Comparison of ENCODE assay signal across 6 cellular contexts in genomic region chr19:48403606-48404005, GRCh38. TPM values are rescaled to one million over a fixed set of nuclear protein-coding genes. Genes with fewer than 3 reads are reported as not detected.
A peak's percentile ranks its signal among the peaks of the same experiment; 100 is the strongest.
DNase-seq lines count a peak whose midpoint lies in the region; ATAC-seq and TF ChIP-seq lines count a peak whose summit lies in the region.

No MANE protein-coding gene starts in this region.

- peaks cover 4% of the 10 kb centered on the region for H3K9me3 Mint-ChIP-seq in activated T-helper 17 cell treated with anti-CD3 and anti-CD28 coated beads, Interleukin-2, amount 50 U/mL, for 72 hours

- ATAC-seq in activated T-helper 17 cell treated with anti-CD3 and anti-CD28 coated beads, Interleukin-2, amount 50 U/mL, for 72 hours (replicated peaks), result no peak
- ATAC-seq in lung (ENCODE audit: insufficient read depth, low FRiP score) (no peak), GM21528 (IDR thresholded peaks at IDR 0.05; ENCODE audit: low FRiP score, unreplicated experiment) (no peak)

- peak overlapping the region; percentile 25; the same call in 1 of the 2 replicates for H2AFZ ChIP-seq in KMS-11 (ENCODE audit: low read depth)

- peaks cover 29% of the 10 kb centered on the region for H3K4me1 ChIP-seq in KMS-11 (ENCODE audit: low read depth, poor library complexity, severe bottlenecking)
- H3K4me1 ChIP-seq in lung (ENCODE audit: control insufficient read depth in 2 of 2, insufficient read depth in 2 of 2, low read length in 2 of 2), result no peaks in the 10 kb centered on the region

- H3K36me3 ChIP-seq in KMS-11 (ENCODE audit: insufficient read depth) (no peaks in the 10 kb centered on the region), lung (ENCODE audit: control insufficient read depth in 2 of 2, insufficient read depth in 2 of 2, low read length in 2 of 2) (no peaks in the 10 kb centered on the region)

- H3K4me3 ChIP-seq in KMS-11 (IDR thresholded peaks at IDR 0.05; ENCODE audit: insufficient read depth, low read depth, low read length) (no peak overlapping the region), lung (no peak overlapping the region)

- TF ChIP-seq CTCF in KMS-11 (conservative IDR thresholded peaks at IDR 0.05; ENCODE audit: low read depth, low read length) (no peak), lung (IDR thresholded peaks at IDR 0.05; ENCODE audit: control extremely low read depth, extremely low read depth) (no peak)

- peaks cover 24% of the 10 kb centered on the region; the same call in 1 of the 2 replicates for H3K27me3 ChIP-seq in KMS-11 (ENCODE audit: insufficient read depth, low read depth)
- H3K27me3 ChIP-seq in lung (ENCODE audit: control insufficient read depth, insufficient read depth), result peaks cover 4% of the 10 kb centered on the region

- no peak overlapping the region for H3K9ac ChIP-seq in KMS-11

- DNase-seq in NCI-H146 (lab: John Stamatoyannopoulos, UW) (peak; percentile 63), NCI-H146 treated with DMSO at 0.1 percent for 48 hours (lab: John Stamatoyannopoulos, UW; ENCODE audit: unreplicated experiment) (no peak), lung (ENCODE audit: low spot score) (peak; percentile 55)

- H3K27ac Mint-ChIP-seq in activated T-helper 17 cell treated with anti-CD3 and anti-CD28 coated beads, Interleukin-2, amount 50 U/mL, for 72 hours, result peak overlapping the region; percentile 16

- H3K9me3 ChIP-seq in lung (ENCODE audit: control insufficient read depth in 2 of 2, insufficient read depth in 1 of 2, low read length in 1 of 2), result peaks cover 0 to 7% of the 10 kb centered on the region in 2 donors

- H3K27me3 Mint-ChIP-seq in activated T-helper 17 cell treated with anti-CD3 and anti-CD28 coated beads, Interleukin-2, amount 50 U/mL, for 72 hours, result peaks cover 5% of the 10 kb centered on the region

- no peaks in the 10 kb centered on the region for H3K79me2 ChIP-seq in KMS-11 (ENCODE audit: insufficient read depth, low read depth)

- no peak overlapping the region for H3K4me3 Mint-ChIP-seq in activated T-helper 17 cell treated with anti-CD3 and anti-CD28 coated beads, Interleukin-2, amount 50 U/mL, for 72 hours

- H3K27ac ChIP-seq in KMS-11 (no peak overlapping the region), lung (ENCODE audit: low read depth in 1 of 2, low read length in 1 of 2) (no peak overlapping the region)

- no peaks in the 10 kb centered on the region for H4K20me1 ChIP-seq in KMS-11 (ENCODE audit: insufficient read depth)

- peaks cover 16% of the 10 kb centered on the region for H3K4me1 Mint-ChIP-seq in activated T-helper 17 cell treated with anti-CD3 and anti-CD28 coated beads, Interleukin-2, amount 50 U/mL, for 72 hours

- H3K36me3 Mint-ChIP-seq in activated T-helper 17 cell treated with anti-CD3 and anti-CD28 coated beads, Interleukin-2, amount 50 U/mL, for 72 hours (ENCODE audit: low read depth), result no peaks in the 10 kb centered on the region

- WGBS in lung, 2 donors, result 32 to 46% methylated on average over 3 of the region's 3 CpGs

- peak overlapping the region; percentile 51 for H3K4me2 ChIP-seq in KMS-11

RNA-seq across cellular contexts. Expression of gene GRIN2D, which starts 10.1 kb away (rescaled TPM):
- total RNA-seq in activated T-helper 17 cell treated with anti-CD3 and anti-CD28 coated beads, Interleukin-2, amount 50 U/mL, for 72 hours, result 1 to 10 TPM in 1 of 2 donors, under 1 TPM in 1; 0.28 to 1.2 TPM
- total RNA-seq in lung, result 1 to 10 TPM in 1 of 2 donors, under 1 TPM in 1; 0.54 to 1.0 TPM
- polyA plus RNA-seq in lung, result under 1 TPM; 0.26 to 0.32 TPM

RNA-seq across cellular contexts. Expression of gene KDELR1, which starts 12.3 kb away (rescaled TPM):
- 10 to 100 TPM; 73.8 to 97.0 TPM for total RNA-seq in activated T-helper 17 cell treated with anti-CD3 and anti-CD28 coated beads, Interleukin-2, amount 50 U/mL, for 72 hours
- 100 to 1,000 TPM; 101 to 142 TPM for total RNA-seq in lung
- 100 to 1,000 TPM; 108 to 156 TPM for polyA plus RNA-seq in lung

RNA-seq across cellular contexts. Expression of gene SYNGR4, which starts 39.4 kb away (rescaled TPM):
- total RNA-seq in activated T-helper 17 cell treated with anti-CD3 and anti-CD28 coated beads, Interleukin-2, amount 50 U/mL, for 72 hours, result not detected
- not detected for total RNA-seq in lung
- polyA plus RNA-seq in lung, result not detected

RNA-seq across cellular contexts. Expression of gene TMEM143, which starts 39.9 kb away (rescaled TPM):
- 10 to 100 TPM; 20.5 to 33.7 TPM for total RNA-seq in activated T-helper 17 cell treated with anti-CD3 and anti-CD28 coated beads, Interleukin-2, amount 50 U/mL, for 72 hours
- total RNA-seq in lung, result 10 to 100 TPM; 10.9 to 12.3 TPM
- 1 to 10 TPM; 4.1 to 7.6 TPM for polyA plus RNA-seq in lung

RNA-seq across cellular contexts. Expression of gene GRWD1, which starts 42.2 kb away (rescaled TPM):
- 10 to 100 TPM; 34.9 to 72.9 TPM for total RNA-seq in activated T-helper 17 cell treated with anti-CD3 and anti-CD28 coated beads, Interleukin-2, amount 50 U/mL, for 72 hours
- total RNA-seq in lung, result 10 to 100 TPM; 14.6 to 38.1 TPM
- 10 to 100 TPM in 1 of 2 donors, 1 to 10 TPM in 1; 8.9 to 29.2 TPM for polyA plus RNA-seq in lung
